ENCODE assay signal across 9 cellular contexts in the genomic region with DNA sequence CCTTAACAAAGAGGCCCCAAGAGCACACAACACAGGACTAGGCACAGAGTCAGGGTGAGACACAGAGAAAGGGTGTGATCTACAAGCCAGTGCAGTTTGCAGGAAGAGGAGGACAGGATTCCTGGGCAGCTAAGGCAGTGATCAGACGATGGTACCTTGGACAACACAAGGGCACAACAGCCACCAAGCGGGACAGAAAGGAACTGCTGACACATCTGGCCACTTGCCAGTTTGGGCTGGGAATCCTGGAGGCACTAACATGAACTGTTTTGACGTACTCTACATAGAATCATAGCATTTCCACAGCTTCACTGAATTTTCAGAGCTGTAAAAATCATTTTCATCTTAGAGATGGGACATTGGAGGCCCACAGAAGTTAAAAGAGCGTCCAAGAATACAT.
DNase-seq lines count a peak whose midpoint lies in the region; ATAC-seq and TF ChIP-seq lines count a peak whose summit lies in the region.
"Had no signal": no experiment of that assay in that cellular context is flagged by ENCODE, and none has a peak within 500 bp of the region (broad histone marks: within the 10 kb centered on the region; RNA-seq: fewer than 3 reads in every experiment).

No MANE protein-coding gene starts in this region.

- no peak overlapping the region for H3K9ac ChIP-seq in MM.1S (ENCODE audit: low read length)

- peak; percentile 60 for DNase-seq in SIG-M5 treated with dmso at 0.1 percent for 504 hours (lab: John Stamatoyannopoulos, UW; ENCODE audit: unreplicated experiment)
- no peak for DNase-seq in SIG-M5 (lab: John Stamatoyannopoulos, UW)
- DNase-seq in MM.1S: no peak
- peak; percentile 63 for DNase-seq in choroid plexus epithelial cell (ENCODE audit: low read depth)
- no peak for DNase-seq in osteocyte (ENCODE audit: extremely low spot score, unreplicated experiment)
- no peak for DNase-seq in activated CD8-positive, alpha-beta memory T cell treated with anti-CD3 and anti-CD28 coated beads, Interleukin-2, amount 50 U/mL, for 48 hours

- TF ChIP-seq CTCF in MM.1S (IDR thresholded peaks at IDR 0.05; ENCODE audit: low read length) (peak; percentile 8; the same call in 1 of the 2 replicates), choroid plexus epithelial cell (conservative IDR thresholded peaks at IDR 0.05; ENCODE audit: low read depth, low read length) (peak; percentile 42), osteocyte (IDR thresholded peaks at IDR 0.05) (peak; percentile 31)

- no peaks in the 10 kb centered on the region for H3K36me3 ChIP-seq in MM.1S (replicated peaks; ENCODE audit: insufficient read depth, low read length)

- no peaks in the 10 kb centered on the region for H3K79me2 ChIP-seq in MM.1S (ENCODE audit: low read length)

- H2AFZ ChIP-seq in MM.1S (ENCODE audit: low read length): no peak overlapping the region

- H3K27me3 Mint-ChIP-seq in osteocyte (ENCODE audit: unreplicated experiment): peaks cover 3% of the 10 kb centered on the region

- H3K36me3 Mint-ChIP-seq in osteocyte (ENCODE audit: unreplicated experiment): no peaks in the 10 kb centered on the region

- H3K4me3 Mint-ChIP-seq in osteocyte (ENCODE audit: unreplicated experiment): no peak overlapping the region
- H3K4me3 Mint-ChIP-seq: nephron had no signal

- peaks cover 17% of the 10 kb centered on the region for H3K4me1 Mint-ChIP-seq in osteocyte (ENCODE audit: unreplicated experiment)

- no peak for ATAC-seq in GM18498 (IDR thresholded peaks at IDR 0.05; ENCODE audit: unreplicated experiment)
- no peak for ATAC-seq in HG03045 (IDR thresholded peaks at IDR 0.05; ENCODE audit: unreplicated experiment)

- H3K4me3 ChIP-seq in MM.1S (ENCODE audit: low read length) (no peak overlapping the region), choroid plexus epithelial cell (ENCODE audit: low read depth, low read length) (no peak overlapping the region)

- no peak overlapping the region for H3K4me2 ChIP-seq in MM.1S (ENCODE audit: low read depth, low read length)

- no peak overlapping the region for H3K27ac Mint-ChIP-seq in osteocyte (ENCODE audit: unreplicated experiment)
- H3K27ac Mint-ChIP-seq: nephron had no signal

- no peaks in the 10 kb centered on the region for H4K20me1 ChIP-seq in MM.1S (ENCODE audit: insufficient read depth, low read length)

- H3K27me3 ChIP-seq in MM.1S (replicated peaks; ENCODE audit: insufficient read depth, low read length): no peaks in the 10 kb centered on the region

- H3K9me3 Mint-ChIP-seq in osteocyte (ENCODE audit: unreplicated experiment): no peaks in the 10 kb centered on the region
- H3K9me3 Mint-ChIP-seq: nephron had no signal

- H3K9me3 ChIP-seq in MM.1S (replicated peaks; ENCODE audit: insufficient read depth, low read length): no peaks in the 10 kb centered on the region

- H3F3A ChIP-seq in MM.1S (ENCODE audit: insufficient read depth, low read length): no peaks in the 10 kb centered on the region

- no peaks in the 10 kb centered on the region for H3K9me2 ChIP-seq in MM.1S (replicated peaks; ENCODE audit: insufficient read depth, low read length)

- H3K4me1 ChIP-seq in MM.1S (ENCODE audit: low read length): no peaks in the 10 kb centered on the region

- no peak overlapping the region for H3K27ac ChIP-seq in MM.1S (ENCODE audit: low read length)

Comparison
In these comparisons a context has a peak if more than half of its experiments do, and no peak if none do; other contexts are left out.
1. DNase-seq: peak in SIG-M5 treated with dmso at 0.1 percent for 504 hours (single experiment) and choroid plexus epithelial cell (single experiment); none in SIG-M5 (single experiment), MM.1S (single experiment), osteocyte (single experiment) and activated CD8-positive, alpha-beta memory T cell treated with anti-CD3 and anti-CD28 coated beads, Interleukin-2, amount 50 U/mL, for 48 hours (single experiment).
2. Peak in every context shown above with its lines, with median percentiles within 50 percentile points of each other: CTCF ChIP-seq.